Comparison of ENCODE assay signal across 10 cellular contexts in the genomic region with DNA sequence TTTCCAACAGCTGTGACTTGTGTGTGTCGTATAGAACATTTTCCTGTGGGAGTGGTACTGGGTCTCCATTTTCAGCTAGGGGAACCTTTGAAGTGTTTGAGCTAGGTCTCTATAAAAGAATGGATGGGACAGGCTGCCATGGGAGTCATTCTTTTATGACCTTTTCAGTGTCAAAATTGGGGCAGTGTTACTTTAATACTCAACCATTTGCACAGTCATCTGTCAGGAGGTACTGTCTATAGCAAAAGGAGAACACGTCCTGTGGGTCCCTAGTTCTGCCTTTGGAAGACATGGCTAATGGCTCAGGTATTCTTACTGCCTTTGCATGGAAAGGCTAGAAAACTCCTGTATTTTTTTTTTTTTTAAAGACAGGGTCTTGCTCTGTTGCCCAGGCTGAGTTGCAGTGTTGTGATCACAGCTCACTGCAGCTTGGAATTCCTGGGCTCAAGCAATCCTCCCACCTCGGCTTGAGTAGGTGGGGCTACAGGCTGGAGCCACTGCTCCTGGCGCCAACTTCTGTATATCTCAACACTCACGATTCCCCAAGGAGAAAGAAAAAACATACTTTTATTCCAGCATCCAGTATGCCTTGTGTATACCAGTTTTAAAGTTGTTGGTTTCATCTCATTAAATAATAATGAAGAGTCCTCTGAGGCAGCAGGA. TPM values are rescaled to one million over a fixed set of nuclear protein-coding genes. Genes with fewer than 3 reads are reported as not detected.
DNase-seq lines count a peak whose midpoint lies in the region; ATAC-seq and TF ChIP-seq lines count a peak whose summit lies in the region.
"Had no signal": no experiment of that assay in that cellular context is flagged by ENCODE, and none has a peak within 500 bp of the region (broad histone marks: within the 10 kb centered on the region; RNA-seq: fewer than 3 reads in every experiment).

No MANE protein-coding gene starts in this region.

- H3K4me1 Mint-ChIP-seq in CD8-positive, alpha-beta memory T cell = peaks cover 41 to 46% (median 45%) of the 10 kb centered on the region in 3 donors
- peaks cover 25 to 59% (median 41%) of the 10 kb centered on the region in 7 donors for H3K4me1 Mint-ChIP-seq in naive thymus-derived CD4-positive, alpha-beta T cell

- no peak overlapping the region for H3K4me3 ChIP-seq in CD8-positive, alpha-beta memory T cell (ENCODE audit: low read length)
- H3K4me3 ChIP-seq in Karpas-422 (ENCODE audit: low read length) = peak overlapping the region; percentile 92
- H3K4me3 ChIP-seq in cardiac fibroblast (replicated peaks in 1 of 2; ENCODE audit: low read depth in 2 of 2, low read length in 2 of 2) = no peak overlapping the region
- no peak overlapping the region for H3K4me3 ChIP-seq in naive thymus-derived CD4-positive, alpha-beta T cell (ENCODE audit: low read length)

- peak overlapping the region; percentile 80 for H3K27ac ChIP-seq in CD8-positive, alpha-beta memory T cell (ENCODE audit: low read depth, low read length)
- peak overlapping the region; percentile 92 for H3K27ac ChIP-seq in Karpas-422 (ENCODE audit: low read length)
- H3K27ac ChIP-seq in naive thymus-derived CD4-positive, alpha-beta T cell (ENCODE audit: low read depth, low read length) = no peak overlapping the region
- H3K27ac ChIP-seq in substantia nigra (ENCODE audit: low read depth, low read length, poor library complexity, severe bottlenecking) = no peak overlapping the region
- H3K27ac ChIP-seq in caudate nucleus (ENCODE audit: low read depth, low read length) = no peak overlapping the region

- POLR2A ChIA-PET in CD8-positive, alpha-beta memory T cell (lab: Charles Lee) = interaction anchor here (0.9 kb wide), 1 partner anchor 16 kb away, joined by 3 read pairs; a partner anchor contains a TSS
- POLR2A ChIA-PET in naive thymus-derived CD4-positive, alpha-beta T cell (lab: Charles Lee) = interaction anchor here (1.2 to 3.2 kb wide), 4 partner anchors 8 to 16 kb away, joined by 4 to 15 read pairs (median 10); a partner anchor contains a TSS

- H3K79me2 ChIP-seq in Karpas-422 (ENCODE audit: low read length) = peaks cover 49% of the 10 kb centered on the region

- peaks cover 0 to 14% of the 10 kb centered on the region in 2 donors for H3K27me3 Mint-ChIP-seq in CD8-positive, alpha-beta memory T cell
- H3K27me3 Mint-ChIP-seq in naive thymus-derived CD4-positive, alpha-beta T cell = peaks cover 0 to 4% (median 0%) of the 10 kb centered on the region in 5 donors

- TF ChIP-seq CTCF in cardiac fibroblast (IDR thresholded peaks at IDR 0.05; ENCODE audit: low read depth, low read length) = no peak

- H3K27ac Mint-ChIP-seq in CD8-positive, alpha-beta memory T cell = peak overlapping the region in 5 of 8 donors; percentile 10 to 100 (median 95)
- peak overlapping the region in 6 of 9 donors; percentile 43 to 98 (median 94) for H3K27ac Mint-ChIP-seq in naive thymus-derived CD4-positive, alpha-beta T cell

- no peak for ATAC-seq in naive thymus-derived CD4-positive, alpha-beta T cell
- ATAC-seq in HG03469 (IDR thresholded peaks at IDR 0.05; ENCODE audit: unreplicated experiment) = no peak
- ATAC-seq: pancreas had no signal

- CTCF ChIA-PET in CD8-positive, alpha-beta memory T cell (lab: Charles Lee) = interaction anchor here (1.2 to 7.1 kb wide), 4 partner anchors 10 to 28 kb away, joined by 3 to 51 read pairs (median 15); a partner anchor contains a TSS
- CTCF ChIA-PET in naive thymus-derived CD4-positive, alpha-beta T cell (lab: Charles Lee) = interaction anchor here (0.7 to 5.5 kb wide), 7 partner anchors 12 to 348 kb away, joined by 3 to 50 read pairs (median 6); a partner anchor contains a TSS

- peak overlapping the region; percentile 84 for H3K4me2 ChIP-seq in Karpas-422 (ENCODE audit: low read depth, low read length, poor library complexity, severe bottlenecking)

- no peaks in the 10 kb centered on the region for H3K9me3 ChIP-seq in CD8-positive, alpha-beta memory T cell (ENCODE audit: low read length)
- no peaks in the 10 kb centered on the region for H3K9me3 ChIP-seq in Karpas-422 (ENCODE audit: low read length)
- H3K9me3 ChIP-seq in naive thymus-derived CD4-positive, alpha-beta T cell (ENCODE audit: control insufficient read depth in 2 of 3, low read length in 3 of 3) = no peaks in the 10 kb centered on the region
- H3K9me3 ChIP-seq: pancreas had no signal

- no peak overlapping the region for H2AFZ ChIP-seq in Karpas-422 (ENCODE audit: low read length)

- peaks cover 41% of the 10 kb centered on the region for H4K20me1 ChIP-seq in Karpas-422 (ENCODE audit: insufficient read depth, low read depth, low read length)

- peaks cover 0 to 4% (median 3%) of the 10 kb centered on the region in 5 donors for H3K9me3 Mint-ChIP-seq in CD8-positive, alpha-beta memory T cell
- peaks cover 0 to 16% (median 0%) of the 10 kb centered on the region in 11 donors for H3K9me3 Mint-ChIP-seq in naive thymus-derived CD4-positive, alpha-beta T cell

- peak overlapping the region; percentile 89 to 99 (median 96) for H3K4me3 Mint-ChIP-seq in CD8-positive, alpha-beta memory T cell
- peak overlapping the region in 9 of 10 donors; percentile 21 to 98 (median 95) for H3K4me3 Mint-ChIP-seq in naive thymus-derived CD4-positive, alpha-beta T cell

- intact Hi-C loops in naive thymus-derived CD4-positive, alpha-beta T cell (cut with micrococcal nuclease) = no loop called here

- peaks cover 30% of the 10 kb centered on the region for H3K4me1 ChIP-seq in CD8-positive, alpha-beta memory T cell (ENCODE audit: insufficient read depth, low read length)
- H3K4me1 ChIP-seq in Karpas-422 (ENCODE audit: low read length) = peaks cover 68% of the 10 kb centered on the region
- H3K4me1 ChIP-seq in naive thymus-derived CD4-positive, alpha-beta T cell (ENCODE audit: control insufficient read depth in 2 of 2, insufficient read depth in 2 of 2, low read length in 2 of 2) = peaks cover 20 to 31% of the 10 kb centered on the region in 2 donors

- no peak for DNase-seq in CD8-positive, alpha-beta memory T cell
- DNase-seq in Karpas-422 (peak; percentile 51), cardiac fibroblast (ENCODE audit: low read depth in 2 of 2) (peak; percentile 70 to 81), substantia nigra (lab: John Stamatoyannopoulos, UW) (no peak), caudate nucleus (lab: John Stamatoyannopoulos, UW) (no peak), cerebellar nuclear complex (lab: John Stamatoyannopoulos, UW) (no peak)
- DNase-seq in naive thymus-derived CD4-positive, alpha-beta T cell = peak in 1 of 9 donors; percentile 2
- DNase-seq: pancreas, RPMI8226 had no signal

- no peaks in the 10 kb centered on the region for H3K9me2 ChIP-seq in Karpas-422 (replicated peaks; ENCODE audit: insufficient read depth, low read length)

- peak overlapping the region; percentile 99 for H3K9ac ChIP-seq in Karpas-422 (ENCODE audit: low read length)

- H3K36me3 Mint-ChIP-seq in CD8-positive, alpha-beta memory T cell = peaks cover 5 to 71% (median 22%) of the 10 kb centered on the region in 3 donors
- peaks cover 11 to 52% (median 34%) of the 10 kb centered on the region in 5 donors for H3K36me3 Mint-ChIP-seq in naive thymus-derived CD4-positive, alpha-beta T cell

- peaks cover 50% of the 10 kb centered on the region for H3K36me3 ChIP-seq in CD8-positive, alpha-beta memory T cell (ENCODE audit: insufficient read depth, low read length)
- peaks cover 65% of the 10 kb centered on the region for H3K36me3 ChIP-seq in Karpas-422 (ENCODE audit: insufficient read depth, low read length)
- H3K36me3 ChIP-seq in naive thymus-derived CD4-positive, alpha-beta T cell (ENCODE audit: control insufficient read depth in 2 of 3, insufficient read depth in 3 of 3, low read length in 3 of 3) = peaks cover 11 to 58% (median 21%) of the 10 kb centered on the region in 3 experiments

- H3K27me3 ChIP-seq in CD8-positive, alpha-beta memory T cell (ENCODE audit: insufficient read depth, low read length, poor library complexity, severe bottlenecking) = no peaks in the 10 kb centered on the region
- H3K27me3 ChIP-seq in Karpas-422 (ENCODE audit: low read length) = no peaks in the 10 kb centered on the region
- no peaks in the 10 kb centered on the region for H3K27me3 ChIP-seq in naive thymus-derived CD4-positive, alpha-beta T cell (ENCODE audit: control insufficient read depth in 2 of 2, insufficient read depth in 2 of 2, low read length in 2 of 2)
- H3K27me3 ChIP-seq: pancreas had no signal

RNA-seq across cellular contexts. Expression of a gene that starts 2.1 kb away (rescaled TPM):
- 100 to 1,000 TPM; 757 to 758 TPM for total RNA-seq in CD8-positive, alpha-beta memory T cell
- 103 TPM for polyA plus RNA-seq in CD8-positive, alpha-beta memory T cell
- 543 and 666 TPM in 2 replicates for total RNA-seq in Karpas-422 (2014; rRNA removed; shearing (Covaris generic); ENCODE audit: low replicate concordance)
- total RNA-seq in naive thymus-derived CD4-positive, alpha-beta T cell = 100 to 1,000 TPM; 235 to 293 (median 244) TPM
- 100 to 1,000 TPM in 1 of 2 donors, 10 to 100 TPM in 1; 68.9 to 118 TPM for polyA plus RNA-seq in naive thymus-derived CD4-positive, alpha-beta T cell

RNA-seq across cellular contexts. Expression of a gene that starts 14.3 kb away (rescaled TPM):
- total RNA-seq in CD8-positive, alpha-beta memory T cell = 100 to 1,000 TPM; 158 to 160 TPM
- 128 TPM for polyA plus RNA-seq in CD8-positive, alpha-beta memory T cell
- total RNA-seq in Karpas-422 (2014; rRNA removed; shearing (Covaris generic); ENCODE audit: low replicate concordance) = 91.1 and 198 TPM in 2 replicates
- 10 to 100 TPM; 35.2 to 67.4 (median 61.5) TPM for total RNA-seq in naive thymus-derived CD4-positive, alpha-beta T cell
- polyA plus RNA-seq in naive thymus-derived CD4-positive, alpha-beta T cell = 100 to 1,000 TPM in 1 of 2 donors, 10 to 100 TPM in 1; 98.6 to 162 TPM

RNA-seq across cellular contexts. Expression of a gene that starts 16.2 kb away (rescaled TPM):
- 10 to 100 TPM; 59.9 to 60.9 TPM for total RNA-seq in CD8-positive, alpha-beta memory T cell
- 29.4 TPM for polyA plus RNA-seq in CD8-positive, alpha-beta memory T cell
- 23.2 and 25.0 TPM in 2 replicates for total RNA-seq in Karpas-422 (2014; rRNA removed; shearing (Covaris generic); ENCODE audit: low replicate concordance)
- 10 to 100 TPM; 17.5 to 42.3 (median 37.3) TPM for total RNA-seq in naive thymus-derived CD4-positive, alpha-beta T cell
- 10 to 100 TPM; 27.8 to 33.2 TPM for polyA plus RNA-seq in naive thymus-derived CD4-positive, alpha-beta T cell

RNA-seq across cellular contexts. Expression of a gene that starts 52.3 kb away (rescaled TPM):
- total RNA-seq in CD8-positive, alpha-beta memory T cell = 1 to 10 TPM; 4.6 TPM
- 0.71 TPM for polyA plus RNA-seq in CD8-positive, alpha-beta memory T cell
- total RNA-seq in Karpas-422 (2014; rRNA removed; shearing (Covaris generic); ENCODE audit: low replicate concordance) = not detected in 2 replicates
- 10 to 100 TPM in 4 of 5 experiments, 1 to 10 TPM in 1; 4.5 to 51.2 (median 30.9) TPM for total RNA-seq in naive thymus-derived CD4-positive, alpha-beta T cell
- polyA plus RNA-seq in naive thymus-derived CD4-positive, alpha-beta T cell = 1 to 10 TPM in 1 of 2 donors, under 1 TPM in 1; 0.40 to 1.8 TPM

Comparison
In these comparisons a context has a peak if more than half of its experiments do, and no peak if none do; other contexts are left out.
1. DNase-seq: peak in Karpas-422 (single experiment) and cardiac fibroblast (2 of 2); none in CD8-positive, alpha-beta memory T cell (0 of 5), substantia nigra (0 of 49), caudate nucleus (0 of 61) and cerebellar nuclear complex (0 of 2).
2. H3K27ac ChIP-seq: peak in CD8-positive, alpha-beta memory T cell (single experiment) and Karpas-422 (single experiment); none in naive thymus-derived CD4-positive, alpha-beta T cell (single experiment), substantia nigra (single experiment) and caudate nucleus (single experiment).